ENCODE assay signal across 11 cellular contexts in the genomic region with DNA sequence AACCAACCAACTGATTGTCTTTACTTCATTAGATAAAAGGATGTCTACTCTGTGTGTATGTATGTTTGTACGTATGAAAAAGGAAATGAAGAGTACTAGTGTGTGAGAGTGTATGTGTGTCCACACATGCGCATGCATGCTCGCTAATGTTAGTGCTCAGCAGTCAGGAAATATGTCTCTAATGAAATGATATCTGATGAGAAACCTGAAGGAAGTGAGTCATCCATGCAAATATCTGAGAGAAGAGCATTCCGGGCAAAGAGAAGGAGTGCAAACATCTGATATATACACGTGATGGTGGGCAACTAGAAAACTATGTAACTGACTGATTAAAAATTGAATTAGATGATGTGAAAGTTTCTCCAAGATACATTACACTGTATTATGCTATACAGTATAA. TPM values are rescaled to one million over a fixed set of nuclear protein-coding genes. Genes with fewer than 3 reads are reported as not detected.
A peak's percentile ranks its signal among the peaks of the same experiment; 100 is the strongest.
DNase-seq lines count a peak whose midpoint lies in the region; ATAC-seq and TF ChIP-seq lines count a peak whose summit lies in the region.
"Had no signal": no experiment of that assay in that cellular context is flagged by ENCODE, and none has a peak within 500 bp of the region (broad histone marks: within the 10 kb centered on the region; RNA-seq: fewer than 3 reads in every experiment).

No MANE protein-coding gene starts in this region.

- peak; percentile 5 for DNase-seq in stimulated activated CD4-positive, alpha-beta T cell treated with anti-CD3 and anti-CD28 coated beads, Interleukin-4, amount 100 ng/mL, for 24 hours
- DNase-seq in stimulated activated CD4-positive, alpha-beta T cell treated with anti-CD3 and anti-CD28 coated beads, Interleukin-1b, Interleukin-23, amount 100 ng/mL, for 48 hours = no peak
- DNase-seq in pons (ENCODE audit: low spot score) (no peak), NCI-H510A (lab: John Stamatoyannopoulos, UW) (no peak), Kasumi-1 (lab: John Stamatoyannopoulos, UW) (no peak)
- DNase-seq: heart right ventricle, NCI-H1694, Right ventricle myocardium superior had no signal

- peak; percentile 98 for ATAC-seq in SK-N-SH treated with all-trans-retinoic acid at 6 μM for 48 hours
- peak; percentile 89 for ATAC-seq in esophagus mucosa
- no peak for ATAC-seq in HG03439 (IDR thresholded peaks at IDR 0.05; ENCODE audit: unreplicated experiment)
- ATAC-seq: heart right ventricle had no signal

TF ChIP-seq in SK-N-SH treated with all-trans-retinoic acid at 6 μM for 48 hours, 23 proteins besides CTCF, POLR2A, EP300 and RAD21:
- 0 out of 2 replicates have a peak, but pooled peaks have one; percentile 23 for TF ChIP-seq ZC3H10 (CRISPR knock-in tag; IDR thresholded peaks at IDR 0.05)
- 0 out of 2 replicates have a peak, but pooled peaks have one; percentile 70 for TF ChIP-seq POU6F1 (CRISPR knock-in tag; IDR thresholded peaks at IDR 0.05; ENCODE audit: borderline replicate concordance, low read depth)
- TF ChIP-seq, protein P1, sequence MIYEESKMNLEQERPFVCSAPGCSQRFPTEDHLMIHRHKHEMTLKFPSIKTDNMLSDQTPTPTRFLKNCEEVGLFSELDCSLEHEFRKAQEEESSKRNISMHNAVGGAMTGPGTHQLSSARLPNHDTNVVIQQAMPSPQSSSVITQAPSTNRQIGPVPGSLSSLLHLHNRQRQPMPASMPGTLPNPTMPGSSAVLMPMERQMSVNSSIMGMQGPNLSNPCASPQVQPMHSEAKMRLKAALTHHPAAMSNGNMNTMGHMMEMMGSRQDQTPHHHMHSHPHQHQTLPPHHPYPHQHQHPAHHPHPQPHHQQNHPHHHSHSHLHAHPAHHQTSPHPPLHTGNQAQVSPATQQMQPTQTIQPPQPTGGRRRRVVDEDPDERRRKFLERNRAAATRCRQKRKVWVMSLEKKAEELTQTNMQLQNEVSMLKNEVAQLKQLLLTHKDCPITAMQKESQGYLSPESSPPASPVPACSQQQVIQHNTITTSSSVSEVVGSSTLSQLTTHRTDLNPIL (CRISPR knock-in tag; IDR thresholded peaks at IDR 0.05; ENCODE audit: low read depth) = 0 out of 2 replicates have a peak, but pooled peaks have one; percentile 28
- TF ChIP-seq ISL1 (CRISPR knock-in tag; IDR thresholded peaks at IDR 0.05) = peak; percentile 55
- TF ChIP-seq ZNF565 (CRISPR knock-in tag; conservative IDR thresholded peaks at IDR 0.05; ENCODE audit: low read depth) = no peak
- no peak for TF ChIP-seq TOX (CRISPR knock-in tag; IDR thresholded peaks at IDR 0.05; ENCODE audit: borderline replicate concordance)
TF ChIP-seq in SK-N-SH treated with all-trans-retinoic acid at 6 μM for 48 hours: peak in this region for 4.

RNA-seq across cellular contexts. Expression of gene UGCG, which starts 29.6 kb away (rescaled TPM):
- total RNA-seq in esophagus mucosa = 61.0 TPM
